ENCODE assay signal across 1 cellular context in genomic region chr19:51607920-51608562, GRCh38.
TF ChIP-seq lines count a peak whose summit lies in the region.

No MANE protein-coding gene starts in this region.

TF ChIP-seq in HepG2, 621 proteins besides CTCF, POLR2A, EP300 and RAD21 (continued from another document and continues in another):
- peak; percentile 28 to 86; a peak in 2 of 4 replicates for TF ChIP-seq HMGXB4 (CRISPR knock-in tag; IDR thresholded peaks at IDR 0.05; ENCODE audit: borderline replicate concordance in 1 of 2, low read depth in 1 of 2)
- TF ChIP-seq ZNF430 (CRISPR knock-in tag; IDR thresholded peaks at IDR 0.05): peak; percentile 91
- no peak for TF ChIP-seq ZNF337 (CRISPR knock-in tag; IDR thresholded peaks at IDR 0.05; ENCODE audit: borderline replicate concordance, low read depth)
- TF ChIP-seq ARNT2 (CRISPR knock-in tag; IDR thresholded peaks at IDR 0.05; ENCODE audit: low read depth): peak; percentile 78; the same call in 1 of the 2 replicates
- TF ChIP-seq POLR2AphosphoS5 (IDR thresholded peaks at IDR 0.05; ENCODE audit: low read depth, low read length): no peak
- peak; percentile 86; the same call in 1 of the 2 replicates for TF ChIP-seq ISX (CRISPR knock-in tag; conservative IDR thresholded peaks at IDR 0.05)
- peak; percentile 80; the same call in 1 of the 2 replicates for TF ChIP-seq MYNN (CRISPR knock-in tag; IDR thresholded peaks at IDR 0.05; ENCODE audit: low read depth)
- TF ChIP-seq SOX5 (CRISPR knock-in tag; IDR thresholded peaks at IDR 0.05; ENCODE audit: borderline replicate concordance): peak; percentile 39; the same call in 1 of the 2 replicates
- TF ChIP-seq PRPF4 (IDR thresholded peaks at IDR 0.05; ENCODE audit: low read depth, low read length, poor library complexity, severe bottlenecking): no peak
- TF ChIP-seq SNRNP70 (IDR thresholded peaks at IDR 0.05; ENCODE audit: low read depth, low read length): no peak
- TF ChIP-seq ZNF274 (CRISPR knock-in tag; IDR thresholded peaks at IDR 0.05): peak; percentile 81; the same call in 1 of the 2 replicates
- no peak for TF ChIP-seq RARG (CRISPR knock-in tag; IDR thresholded peaks at IDR 0.05; ENCODE audit: low read depth)
- peak; percentile 71; the same call in 1 of the 2 replicates for TF ChIP-seq SMAD1 (CRISPR knock-in tag; IDR thresholded peaks at IDR 0.05; ENCODE audit: borderline replicate concordance, low read depth)
- TF ChIP-seq ZNF225 (CRISPR knock-in tag; IDR thresholded peaks at IDR 0.05): no peak; the same call in 1 of the 2 replicates
- TF ChIP-seq ZSCAN21 (CRISPR knock-in tag; IDR thresholded peaks at IDR 0.05; ENCODE audit: borderline replicate concordance): peak; percentile 94
- TF ChIP-seq ZNF326 (CRISPR knock-in tag; IDR thresholded peaks at IDR 0.05; ENCODE audit: borderline replicate concordance): no peak
- peak; percentile 93 for TF ChIP-seq TGIF2 (CRISPR knock-in tag; IDR thresholded peaks at IDR 0.05)
- TF ChIP-seq ZC3H4 (CRISPR knock-in tag; IDR thresholded peaks at IDR 0.05; ENCODE audit: borderline replicate concordance): 0 out of 2 replicates have a peak, but pooled peaks have one; percentile 49
- no peak for TF ChIP-seq ZNF20 (CRISPR knock-in tag; IDR thresholded peaks at IDR 0.05)
- TF ChIP-seq PHF8 (CRISPR knock-in tag; IDR thresholded peaks at IDR 0.05): peak; percentile 40; the same call in 1 of the 2 replicates
- no peak for TF ChIP-seq ZNF143 (CRISPR knock-in tag; IDR thresholded peaks at IDR 0.05)
- TF ChIP-seq MAZ (IDR thresholded peaks at IDR 0.05; ENCODE audit: borderline replicate concordance, low read depth, low read length): no peak
- TF ChIP-seq MAZ (CRISPR knock-in tag; IDR thresholded peaks at IDR 0.05; ENCODE audit: low read depth): no peak
- TF ChIP-seq ZMYM3 (CRISPR knock-in tag; IDR thresholded peaks at IDR 0.05): no peak
- TF ChIP-seq CHCHD3 (CRISPR knock-in tag; IDR thresholded peaks at IDR 0.05): no peak
- TF ChIP-seq SIN3A (IDR thresholded peaks at IDR 0.05; ENCODE audit: borderline replicate concordance, low read depth, low read length): no peak
- peak; percentile 74 for TF ChIP-seq KMT2B (CRISPR knock-in tag; IDR thresholded peaks at IDR 0.05)
- 0 out of 2 replicates have a peak, but pooled peaks have one; percentile 57 for TF ChIP-seq RELA (CRISPR knock-in tag; IDR thresholded peaks at IDR 0.05)
- TF ChIP-seq RFXAP (CRISPR knock-in tag; IDR thresholded peaks at IDR 0.05; ENCODE audit: borderline replicate concordance): peak; percentile 85; the same call in 1 of the 2 replicates
- no peak for TF ChIP-seq ZBTB38 (CRISPR knock-in tag; IDR thresholded peaks at IDR 0.05)
- no peak for TF ChIP-seq ZNF207 (IDR thresholded peaks at IDR 0.05; ENCODE audit: borderline replicate concordance)
- TF ChIP-seq FOXA3 (CRISPR knock-in tag; IDR thresholded peaks at IDR 0.05): peak; percentile 62
- peak; percentile 96 for TF ChIP-seq ZNF607 (CRISPR knock-in tag; IDR thresholded peaks at IDR 0.05; ENCODE audit: borderline replicate concordance)
- TF ChIP-seq ZEB1 (IDR thresholded peaks at IDR 0.05; ENCODE audit: insufficient replicate concordance, low read depth): no peak
- TF ChIP-seq ZNF883 (CRISPR knock-in tag; IDR thresholded peaks at IDR 0.05; ENCODE audit: not compliant biosample characterization): peak; percentile 82
- no peak for TF ChIP-seq ZNF296 (CRISPR knock-in tag; conservative IDR thresholded peaks at IDR 0.05)
- no peak for TF ChIP-seq MED8 (CRISPR knock-in tag; IDR thresholded peaks at IDR 0.05; ENCODE audit: insufficient replicate concordance)
- no peak for TF ChIP-seq KLF13 (CRISPR knock-in tag; IDR thresholded peaks at IDR 0.05)
- TF ChIP-seq, protein P1, sequence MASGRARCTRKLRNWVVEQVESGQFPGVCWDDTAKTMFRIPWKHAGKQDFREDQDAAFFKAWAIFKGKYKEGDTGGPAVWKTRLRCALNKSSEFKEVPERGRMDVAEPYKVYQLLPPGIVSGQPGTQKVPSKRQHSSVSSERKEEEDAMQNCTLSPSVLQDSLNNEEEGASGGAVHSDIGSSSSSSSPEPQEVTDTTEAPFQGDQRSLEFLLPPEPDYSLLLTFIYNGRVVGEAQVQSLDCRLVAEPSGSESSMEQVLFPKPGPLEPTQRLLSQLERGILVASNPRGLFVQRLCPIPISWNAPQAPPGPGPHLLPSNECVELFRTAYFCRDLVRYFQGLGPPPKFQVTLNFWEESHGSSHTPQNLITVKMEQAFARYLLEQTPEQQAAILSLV (CRISPR knock-in tag; IDR thresholded peaks at IDR 0.05; ENCODE audit: borderline replicate concordance): no peak
- no peak for TF ChIP-seq ZNF101 (CRISPR knock-in tag; IDR thresholded peaks at IDR 0.05; ENCODE audit: borderline replicate concordance, low read depth)
- TF ChIP-seq KAT7 (CRISPR knock-in tag; IDR thresholded peaks at IDR 0.05; ENCODE audit: borderline replicate concordance): no peak
- TF ChIP-seq GATA4 (IDR thresholded peaks at IDR 0.05; ENCODE audit: borderline replicate concordance, low read depth): no peak
- no peak for TF ChIP-seq MTF2 (CRISPR knock-in tag; IDR thresholded peaks at IDR 0.05; ENCODE audit: borderline replicate concordance)
- peak; percentile 97 for TF ChIP-seq ZNF331 (CRISPR knock-in tag; IDR thresholded peaks at IDR 0.05)
- TF ChIP-seq TEAD2 (CRISPR knock-in tag; IDR thresholded peaks at IDR 0.05): peak; percentile 92
- no peak for TF ChIP-seq SAFB2 (CRISPR knock-in tag; IDR thresholded peaks at IDR 0.05; ENCODE audit: borderline replicate concordance, low read depth)
- no peak for TF ChIP-seq MBD4 (IDR thresholded peaks at IDR 0.05; ENCODE audit: borderline replicate concordance, low read length)
- TF ChIP-seq ZNF660 (CRISPR knock-in tag; IDR thresholded peaks at IDR 0.05; ENCODE audit: borderline replicate concordance, low read depth): no peak
- peak; percentile 87 for TF ChIP-seq ZNF878 (CRISPR knock-in tag; IDR thresholded peaks at IDR 0.05)
- TF ChIP-seq ZNF292 (CRISPR knock-in tag; IDR thresholded peaks at IDR 0.05; ENCODE audit: borderline replicate concordance, low read depth): no peak
- 0 out of 2 replicates have a peak, but pooled peaks have one; percentile 57 for TF ChIP-seq HOXD1 (CRISPR knock-in tag; IDR thresholded peaks at IDR 0.05)
- TF ChIP-seq HOXA9 (CRISPR knock-in tag; IDR thresholded peaks at IDR 0.05; ENCODE audit: borderline replicate concordance): peak; percentile 88
- no peak for TF ChIP-seq FIP1L1 (IDR thresholded peaks at IDR 0.05; ENCODE audit: borderline replicate concordance, insufficient read depth, low read depth, low read length)
- TF ChIP-seq, protein P2, sequence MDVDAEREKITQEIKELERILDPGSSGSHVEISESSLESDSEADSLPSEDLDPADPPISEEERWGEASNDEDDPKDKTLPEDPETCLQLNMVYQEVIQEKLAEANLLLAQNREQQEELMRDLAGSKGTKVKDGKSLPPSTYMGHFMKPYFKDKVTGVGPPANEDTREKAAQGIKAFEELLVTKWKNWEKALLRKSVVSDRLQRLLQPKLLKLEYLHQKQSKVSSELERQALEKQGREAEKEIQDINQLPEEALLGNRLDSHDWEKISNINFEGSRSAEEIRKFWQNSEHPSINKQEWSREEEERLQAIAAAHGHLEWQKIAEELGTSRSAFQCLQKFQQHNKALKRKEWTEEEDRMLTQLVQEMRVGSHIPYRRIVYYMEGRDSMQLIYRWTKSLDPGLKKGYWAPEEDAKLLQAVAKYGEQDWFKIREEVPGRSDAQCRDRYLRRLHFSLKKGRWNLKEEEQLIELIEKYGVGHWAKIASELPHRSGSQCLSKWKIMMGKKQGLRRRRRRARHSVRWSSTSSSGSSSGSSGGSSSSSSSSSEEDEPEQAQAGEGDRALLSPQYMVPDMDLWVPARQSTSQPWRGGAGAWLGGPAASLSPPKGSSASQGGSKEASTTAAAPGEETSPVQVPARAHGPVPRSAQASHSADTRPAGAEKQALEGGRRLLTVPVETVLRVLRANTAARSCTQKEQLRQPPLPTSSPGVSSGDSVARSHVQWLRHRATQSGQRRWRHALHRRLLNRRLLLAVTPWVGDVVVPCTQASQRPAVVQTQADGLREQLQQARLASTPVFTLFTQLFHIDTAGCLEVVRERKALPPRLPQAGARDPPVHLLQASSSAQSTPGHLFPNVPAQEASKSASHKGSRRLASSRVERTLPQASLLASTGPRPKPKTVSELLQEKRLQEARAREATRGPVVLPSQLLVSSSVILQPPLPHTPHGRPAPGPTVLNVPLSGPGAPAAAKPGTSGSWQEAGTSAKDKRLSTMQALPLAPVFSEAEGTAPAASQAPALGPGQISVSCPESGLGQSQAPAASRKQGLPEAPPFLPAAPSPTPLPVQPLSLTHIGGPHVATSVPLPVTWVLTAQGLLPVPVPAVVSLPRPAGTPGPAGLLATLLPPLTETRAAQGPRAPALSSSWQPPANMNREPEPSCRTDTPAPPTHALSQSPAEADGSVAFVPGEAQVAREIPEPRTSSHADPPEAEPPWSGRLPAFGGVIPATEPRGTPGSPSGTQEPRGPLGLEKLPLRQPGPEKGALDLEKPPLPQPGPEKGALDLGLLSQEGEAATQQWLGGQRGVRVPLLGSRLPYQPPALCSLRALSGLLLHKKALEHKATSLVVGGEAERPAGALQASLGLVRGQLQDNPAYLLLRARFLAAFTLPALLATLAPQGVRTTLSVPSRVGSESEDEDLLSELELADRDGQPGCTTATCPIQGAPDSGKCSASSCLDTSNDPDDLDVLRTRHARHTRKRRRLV (CRISPR knock-in tag; IDR thresholded peaks at IDR 0.05): no peak
- TF ChIP-seq, protein P3, sequence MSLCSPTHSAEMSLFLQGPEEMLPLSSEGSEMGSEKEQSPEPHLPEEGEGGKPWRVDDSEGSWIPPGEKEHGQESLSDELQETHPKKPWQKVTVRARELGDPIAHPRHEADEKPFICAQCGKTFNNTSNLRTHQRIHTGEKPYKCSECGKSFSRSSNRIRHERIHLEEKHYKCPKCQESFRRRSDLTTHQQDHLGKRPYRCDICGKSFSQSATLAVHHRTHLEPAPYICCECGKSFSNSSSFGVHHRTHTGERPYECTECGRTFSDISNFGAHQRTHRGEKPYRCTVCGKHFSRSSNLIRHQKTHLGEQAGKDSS (CRISPR knock-in tag; IDR thresholded peaks at IDR 0.05; ENCODE audit: borderline replicate concordance, low read depth): peak; percentile 92; the same call in 1 of the 2 replicates
- TF ChIP-seq, protein P4, sequence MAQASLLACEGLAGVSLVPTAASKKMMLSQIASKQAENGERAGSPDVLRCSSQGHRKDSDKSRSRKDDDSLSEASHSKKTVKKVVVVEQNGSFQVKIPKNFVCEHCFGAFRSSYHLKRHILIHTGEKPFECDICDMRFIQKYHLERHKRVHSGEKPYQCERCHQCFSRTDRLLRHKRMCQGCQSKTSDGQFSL (CRISPR knock-in tag; IDR thresholded peaks at IDR 0.05): no peak
- TF ChIP-seq, protein P5, sequence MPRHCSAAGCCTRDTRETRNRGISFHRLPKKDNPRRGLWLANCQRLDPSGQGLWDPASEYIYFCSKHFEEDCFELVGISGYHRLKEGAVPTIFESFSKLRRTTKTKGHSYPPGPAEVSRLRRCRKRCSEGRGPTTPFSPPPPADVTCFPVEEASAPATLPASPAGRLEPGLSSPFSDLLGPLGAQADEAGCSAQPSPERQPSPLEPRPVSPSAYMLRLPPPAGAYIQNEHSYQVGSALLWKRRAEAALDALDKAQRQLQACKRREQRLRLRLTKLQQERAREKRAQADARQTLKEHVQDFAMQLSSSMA (CRISPR knock-in tag; IDR thresholded peaks at IDR 0.05): no peak; the same call in 1 of the 2 replicates
- TF ChIP-seq, protein P6, sequence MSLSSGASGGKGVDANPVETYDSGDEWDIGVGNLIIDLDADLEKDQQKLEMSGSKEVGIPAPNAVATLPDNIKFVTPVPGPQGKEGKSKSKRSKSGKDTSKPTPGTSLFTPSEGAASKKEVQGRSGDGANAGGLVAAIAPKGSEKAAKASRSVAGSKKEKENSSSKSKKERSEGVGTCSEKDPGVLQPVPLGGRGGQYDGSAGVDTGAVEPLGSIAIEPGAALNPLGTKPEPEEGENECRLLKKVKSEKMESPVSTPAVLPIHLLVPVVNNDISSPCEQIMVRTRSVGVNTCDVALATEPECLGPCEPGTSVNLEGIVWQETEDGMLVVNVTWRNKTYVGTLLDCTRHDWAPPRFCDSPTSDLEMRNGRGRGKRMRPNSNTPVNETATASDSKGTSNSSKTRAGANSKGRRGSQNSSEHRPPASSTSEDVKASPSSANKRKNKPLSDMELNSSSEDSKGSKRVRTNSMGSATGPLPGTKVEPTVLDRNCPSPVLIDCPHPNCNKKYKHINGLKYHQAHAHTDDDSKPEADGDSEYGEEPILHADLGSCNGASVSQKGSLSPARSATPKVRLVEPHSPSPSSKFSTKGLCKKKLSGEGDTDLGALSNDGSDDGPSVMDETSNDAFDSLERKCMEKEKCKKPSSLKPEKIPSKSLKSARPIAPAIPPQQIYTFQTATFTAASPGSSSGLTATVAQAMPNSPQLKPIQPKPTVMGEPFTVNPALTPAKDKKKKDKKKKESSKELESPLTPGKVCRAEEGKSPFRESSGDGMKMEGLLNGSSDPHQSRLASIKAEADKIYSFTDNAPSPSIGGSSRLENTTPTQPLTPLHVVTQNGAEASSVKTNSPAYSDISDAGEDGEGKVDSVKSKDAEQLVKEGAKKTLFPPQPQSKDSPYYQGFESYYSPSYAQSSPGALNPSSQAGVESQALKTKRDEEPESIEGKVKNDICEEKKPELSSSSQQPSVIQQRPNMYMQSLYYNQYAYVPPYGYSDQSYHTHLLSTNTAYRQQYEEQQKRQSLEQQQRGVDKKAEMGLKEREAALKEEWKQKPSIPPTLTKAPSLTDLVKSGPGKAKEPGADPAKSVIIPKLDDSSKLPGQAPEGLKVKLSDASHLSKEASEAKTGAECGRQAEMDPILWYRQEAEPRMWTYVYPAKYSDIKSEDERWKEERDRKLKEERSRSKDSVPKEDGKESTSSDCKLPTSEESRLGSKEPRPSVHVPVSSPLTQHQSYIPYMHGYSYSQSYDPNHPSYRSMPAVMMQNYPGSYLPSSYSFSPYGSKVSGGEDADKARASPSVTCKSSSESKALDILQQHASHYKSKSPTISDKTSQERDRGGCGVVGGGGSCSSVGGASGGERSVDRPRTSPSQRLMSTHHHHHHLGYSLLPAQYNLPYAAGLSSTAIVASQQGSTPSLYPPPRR (CRISPR knock-in tag; IDR thresholded peaks at IDR 0.05; ENCODE audit: borderline replicate concordance): no peak
- TF ChIP-seq JDP2 (CRISPR knock-in tag; IDR thresholded peaks at IDR 0.05; ENCODE audit: borderline replicate concordance): peak; percentile 67; the same call in 1 of the 2 replicates
- no peak for TF ChIP-seq ZNF530 (CRISPR knock-in tag; IDR thresholded peaks at IDR 0.05; ENCODE audit: low read depth)
